In genomic region chr13:47175172-47175806, GRCh38 we compare ENCODE assay signal across 11 cellular contexts.
A peak's percentile ranks its signal among the peaks of the same experiment; 100 is the strongest.
DNase-seq lines count a peak whose midpoint lies in the region; ATAC-seq and TF ChIP-seq lines count a peak whose summit lies in the region.
"Had no signal": no experiment of that assay in that cellular context is flagged by ENCODE, and none has a peak within 500 bp of the region (broad histone marks: within the 10 kb centered on the region; RNA-seq: fewer than 3 reads in every experiment).

No MANE protein-coding gene starts in this region.

- H3K9me3 ChIP-seq in RWPE2 (ENCODE audit: severe bottlenecking) = no peaks in the 10 kb centered on the region
- no peaks in the 10 kb centered on the region for H3K9me3 ChIP-seq in adrenal gland (replicated peaks in 1 of 3)

- no peak overlapping the region for H3K4me3 ChIP-seq in RWPE2 (ENCODE audit: severe bottlenecking)
- H3K4me3 ChIP-seq in fibroblast of the aortic adventitia (ENCODE audit: low read depth, low read length) = no peak overlapping the region
- H3K4me3 ChIP-seq in adrenal gland = no peak overlapping the region

- intact Hi-C loops in adrenal gland (cut with DNase I) = no loop called here

- TF ChIP-seq CTCF in RWPE2 (IDR thresholded peaks at IDR 0.05; ENCODE audit: poor library complexity, severe bottlenecking) (no peak), fibroblast of the aortic adventitia (IDR thresholded peaks at IDR 0.05; ENCODE audit: insufficient read depth, low read length) (no peak), adrenal gland (IDR thresholded peaks at IDR 0.05) (no peak)

- WGBS in adrenal gland, 4 donors = 44 to 59% (median 53%) methylated on average over 3 of the region's 3 CpGs

- peaks cover 11% of the 10 kb centered on the region for H3K4me1 ChIP-seq in RWPE2 (ENCODE audit: insufficient read depth, poor library complexity, severe bottlenecking)
- H3K4me1 ChIP-seq in adrenal gland (replicated peaks in 1 of 2) = no peaks in the 10 kb centered on the region

- ATAC-seq in RWPE2 (ENCODE audit: low read depth) = peak; percentile 75

- no peaks in the 10 kb centered on the region for H3K36me3 ChIP-seq in RWPE2 (ENCODE audit: low read depth)
- H3K36me3 ChIP-seq in adrenal gland (replicated peaks in 1 of 2) = no peaks in the 10 kb centered on the region

- H3K27ac ChIP-seq in RWPE2 (ENCODE audit: poor library complexity, severe bottlenecking) = peak overlapping the region; percentile 52
- no peak overlapping the region for H3K27ac ChIP-seq in adrenal gland

- DNase-seq in NCI-H510A treated with DMSO at 0.1 percent for 48 hours (lab: John Stamatoyannopoulos, UW) (peak; percentile 2), NCI-H510A (lab: John Stamatoyannopoulos, UW) (no peak), RWPE2 (ENCODE audit: low spot score) (no peak), fibroblast of the aortic adventitia (ENCODE audit: low read depth) (peak; percentile 76), stromal cell of bone marrow (ENCODE audit: low read depth) (peak; percentile 74), adrenal gland (no peak)
- no peak for DNase-seq in activated CD8-positive, alpha-beta memory T cell treated with anti-CD3 and anti-CD28 coated beads, Interleukin-2, amount 50 U/mL, for 48 hours
- no peak for DNase-seq in activated CD4-positive, alpha-beta T cell treated with anti-CD3 and anti-CD28 coated beads for 4 hours
- DNase-seq: 8988T; activated CD4-positive, alpha-beta memory T cell treated with anti-CD3 and anti-CD28 coated beads, Interleukin-2, amount 10 ng/mL, durations not matched to agents 7 days and 5 days; stimulated activated CD4-positive, alpha-beta T cell treated with anti-CD3 and anti-CD28 coated beads, Interleukin-2, amount 100 ng/mL, for 48 hours had no signal

- TF ChIP-seq POLR2A in adrenal gland (IDR thresholded peaks at IDR 0.05) = no peak

- H3K27me3 ChIP-seq in RWPE2 (ENCODE audit: insufficient read depth, poor library complexity, severe bottlenecking) (no peaks in the 10 kb centered on the region), adrenal gland (no peaks in the 10 kb centered on the region)

Comparison
In these comparisons a context has a peak if more than half of its experiments do, and no peak if none do; other contexts are left out.
1. DNase-seq: peak in NCI-H510A treated with DMSO at 0.1 percent for 48 hours (single experiment), fibroblast of the aortic adventitia (single experiment) and stromal cell of bone marrow (single experiment); none in NCI-H510A (single experiment), RWPE2 (single experiment), activated CD8-positive, alpha-beta memory T cell treated with anti-CD3 and anti-CD28 coated beads, Interleukin-2, amount 50 U/mL, for 48 hours (single experiment), adrenal gland (0 of 7) and activated CD4-positive, alpha-beta T cell treated with anti-CD3 and anti-CD28 coated beads for 4 hours (0 of 2).